ENCODE assay signal across 19 cellular contexts in genomic region chr3:140630866-140631265, GRCh38. TPM values are rescaled to one million over a fixed set of nuclear protein-coding genes. Genes with fewer than 3 reads are reported as not detected.
"Had no signal": no experiment of that assay in that cellular context is flagged by ENCODE, and none has a peak within 500 bp of the region (broad histone marks: within the 10 kb centered on the region; RNA-seq: fewer than 3 reads in every experiment).

No MANE protein-coding gene starts in this region.

- H3K27me3 ChIP-seq: left lung, pancreas, testis had no signal

- H3K4me3 ChIP-seq: left lung, pancreas, testis had no signal

- H3K4me1 Mint-ChIP-seq: activated CD4-positive, alpha-beta T cell treated with anti-CD3 and anti-CD28 coated beads for 36 hours; activated naive CD8-positive, alpha-beta T cell treated with anti-CD3 and anti-CD28 coated beads, Interleukin-2, amount 10 ng/mL, durations not matched to agents 7 days and 5 days; central memory CD8-positive, alpha-beta T cell; nephron; stimulated activated naive CD8-positive, alpha-beta T cell treated with anti-CD3 and anti-CD28 coated beads, Interleukin-15, amount 100 ng/mL, for 72 hours had no signal

- H3K27me3 Mint-ChIP-seq: activated naive CD8-positive, alpha-beta T cell treated with anti-CD3 and anti-CD28 coated beads, Interleukin-2, amount 10 ng/mL, durations not matched to agents 7 days and 5 days; central memory CD8-positive, alpha-beta T cell; effector memory CD8-positive, alpha-beta T cell; stimulated activated naive CD8-positive, alpha-beta T cell treated with anti-CD3 and anti-CD28 coated beads, Interleukin-15, amount 100 ng/mL, for 72 hours had no signal

- H3K9me3 Mint-ChIP-seq: activated CD8-positive, alpha-beta T cell treated with anti-CD3 and anti-CD28 coated beads for 36 hours; central memory CD8-positive, alpha-beta T cell; nephron; stimulated activated naive CD8-positive, alpha-beta T cell treated with anti-CD3 and anti-CD28 coated beads, Interleukin-15, amount 100 ng/mL, for 72 hours had no signal

- H3K36me3 ChIP-seq: left lung, pancreas, WERI-Rb-1 had no signal

- H3K9me3 ChIP-seq: left lung, pancreas, testis had no signal

- H3K4me1 ChIP-seq: left lung, pancreas, testis had no signal

- H3K36me3 Mint-ChIP-seq: activated naive CD8-positive, alpha-beta T cell treated with anti-CD3 and anti-CD28 coated beads, Interleukin-2, amount 10 ng/mL, durations not matched to agents 7 days and 5 days had no signal

- DNase-seq: activated CD4-positive, alpha-beta T cell treated with anti-CD3 and anti-CD28 coated beads for 36 hours; activated CD8-positive, alpha-beta memory T cell treated with anti-CD3 and anti-CD28 coated beads, Interleukin-2, amount 50 U/mL, for 4 hours; activated CD8-positive, alpha-beta T cell treated with anti-CD3 and anti-CD28 coated beads for 36 hours; activated naive CD8-positive, alpha-beta T cell treated with anti-CD3 and anti-CD28 coated beads, Interleukin-2, amount 10 ng/mL, durations not matched to agents 7 days and 5 days; effector memory CD8-positive, alpha-beta T cell; head of caudate nucleus; left lung; pancreas; stimulated activated CD4-positive, alpha-beta T cell treated with anti-CD3 and anti-CD28 coated beads, Interleukin-4, amount 100 ng/mL, for 1 hour; stimulated activated naive CD8-positive, alpha-beta T cell treated with anti-CD3 and anti-CD28 coated beads, Interleukin-15, amount 100 ng/mL, for 72 hours; T-helper 1 cell; testis; WERI-Rb-1 had no signal

- H3K27ac ChIP-seq: left lung, pancreas, testis, WERI-Rb-1 had no signal

- H3K4me3 Mint-ChIP-seq: activated CD4-positive, alpha-beta T cell treated with anti-CD3 and anti-CD28 coated beads for 36 hours; activated CD8-positive, alpha-beta T cell treated with anti-CD3 and anti-CD28 coated beads for 36 hours; activated naive CD8-positive, alpha-beta T cell treated with anti-CD3 and anti-CD28 coated beads, Interleukin-2, amount 10 ng/mL, durations not matched to agents 7 days and 5 days; central memory CD8-positive, alpha-beta T cell; effector memory CD8-positive, alpha-beta T cell; nephron; stimulated activated naive CD8-positive, alpha-beta T cell treated with anti-CD3 and anti-CD28 coated beads, Interleukin-15, amount 100 ng/mL, for 72 hours had no signal

- H3K27ac Mint-ChIP-seq: activated CD4-positive, alpha-beta T cell treated with anti-CD3 and anti-CD28 coated beads for 36 hours; activated CD8-positive, alpha-beta T cell treated with anti-CD3 and anti-CD28 coated beads for 36 hours; activated naive CD8-positive, alpha-beta T cell treated with anti-CD3 and anti-CD28 coated beads, Interleukin-2, amount 10 ng/mL, durations not matched to agents 7 days and 5 days; effector memory CD8-positive, alpha-beta T cell; nephron; stimulated activated naive CD8-positive, alpha-beta T cell treated with anti-CD3 and anti-CD28 coated beads, Interleukin-15, amount 100 ng/mL, for 72 hours had no signal

RNA-seq across cellular contexts. Expression of gene TRIM42, which starts 47.0 kb away (rescaled TPM):
- total RNA-seq: activated CD4-positive, alpha-beta T cell treated with anti-CD3 and anti-CD28 coated beads for 36 hours; activated CD8-positive, alpha-beta T cell treated with anti-CD3 and anti-CD28 coated beads for 36 hours; activated naive CD8-positive, alpha-beta T cell treated with anti-CD3 and anti-CD28 coated beads, Interleukin-2, amount 10 ng/mL, durations not matched to agents 7 days and 5 days; epithelial cell of proximal tubule; fibroblast of villous mesenchyme; left lung; mucosa of gallbladder; pancreas; ureter had no signal
- polyA plus RNA-seq: pancreas had no signal
